In genomic region chr14:93537962-93538361, GRCh38 we compare ENCODE assay signal across 23 cellular contexts.
DNase-seq lines count a peak whose midpoint lies in the region; ATAC-seq and TF ChIP-seq lines count a peak whose summit lies in the region.
"Had no signal": no experiment of that assay in that cellular context is flagged by ENCODE, and none has a peak within 500 bp of the region (broad histone marks: within the 10 kb centered on the region; RNA-seq: fewer than 3 reads in every experiment).

No MANE protein-coding gene starts in this region.

- TF ChIP-seq POLR2A in tibial nerve (IDR thresholded peaks at IDR 0.05) = no peak

- in situ Hi-C loops in mammary epithelial cell (cut with MboI; ENCODE audit: low sequenced_read_pairs in 2 of 2) (loop anchor here in 1 of 2 donors (25.0 kb wide), 1 partner anchor 276 kb away; no protein-coding TSS in a partner anchor), brain microvascular endothelial cell (cut with HindIII; ENCODE audit: low pct_ligation_motif_present, low sequenced_read_pairs) (no loop called here)

- H3K4me1 Mint-ChIP-seq in WTC11 (peaks cover 4% of the 10 kb centered on the region; the same call in 1 of the 2 replicates), nephron progenitor cell (no peaks in the 10 kb centered on the region)
- H3K4me1 Mint-ChIP-seq: CD4-positive, alpha-beta memory T cell had no signal

- TF ChIP-seq CTCF in WTC11 (IDR thresholded peaks at IDR 0.05) = no peak
- no peak for TF ChIP-seq CTCF in nephron progenitor cell (IDR thresholded peaks at IDR 0.05)
- no peak for TF ChIP-seq CTCF in mammary epithelial cell (conservative IDR thresholded peaks at IDR 0.05 in 1 of 2, IDR thresholded peaks at IDR 0.05 in 1 of 2; ENCODE audit: extremely low read depth in 1 of 2, insufficient read depth in 1 of 2, low read depth in 1 of 2, low read length in 2 of 2)
- TF ChIP-seq CTCF in brain microvascular endothelial cell (IDR thresholded peaks at IDR 0.05; ENCODE audit: low read depth, low read length, missing control alignments) = no peak
- TF ChIP-seq CTCF in tibial nerve (IDR thresholded peaks at IDR 0.05) = no peak

- H3K4me2 ChIP-seq in mammary epithelial cell (ENCODE audit: insufficient read depth, low read depth, low read length) = no peak overlapping the region
- H3K4me2 ChIP-seq: A549 had no signal

- H3K4me3 ChIP-seq in mammary epithelial cell (replicated peaks in 1 of 3; ENCODE audit: insufficient read depth in 1 of 3, low read depth in 2 of 3, low read length in 3 of 3) = no peak overlapping the region
- no peak overlapping the region for H3K4me3 ChIP-seq in brain microvascular endothelial cell (ENCODE audit: low read depth, low read length)
- H3K4me3 ChIP-seq in tibial nerve = no peak overlapping the region
- H3K4me3 ChIP-seq: A549, SJSA1 had no signal

- no peaks in the 10 kb centered on the region for H3K9me3 ChIP-seq in mammary epithelial cell (replicated peaks; ENCODE audit: insufficient read depth, low read length)
- no peaks in the 10 kb centered on the region for H3K9me3 ChIP-seq in tibial nerve
- H3K9me3 ChIP-seq: A549, Caco-2, SJSA1 had no signal

- no peak overlapping the region for H2AFZ ChIP-seq in mammary epithelial cell (ENCODE audit: low read depth, low read length)

- dilution Hi-C loops in mammary epithelial cell (cut with HindIII; ENCODE audit: low sequenced_read_pairs) = no loop called here

- no TSS peak for BruUV-seq in mammary epithelial cell (replicated peaks; lab: Mats Ljungman, UMichigan)

- intact Hi-C loops in mammary epithelial cell (cut with micrococcal nuclease) = loop anchor here (1.0 to 2.0 kb wide), 2 partner anchors 304 to 331 kb away; partner anchors contain the start of genes GON7 and UBR7

- CTCF ChIA-PET in WTC11 (lab: Charles Lee) (interaction anchor here (0.7 kb wide), 1 partner anchor 331 kb away, joined by 3 read pairs; the partner anchor contains the start of gene UBR7), mammary epithelial cell (lab: Charles Lee; ENCODE audit: low non-redundant PET) (no interaction called here)

- H3K27me3 Mint-ChIP-seq in WTC11 (ENCODE audit: low read depth) (no peaks in the 10 kb centered on the region), nephron progenitor cell (ENCODE audit: low read depth, poor library complexity) (peaks cover 6% of the 10 kb centered on the region)

- POLR2A ChIA-PET in WTC11 (lab: Charles Lee) = no interaction called here

- no peak overlapping the region for H3K4me3 Mint-ChIP-seq in WTC11
- H3K4me3 Mint-ChIP-seq in nephron progenitor cell = no peak overlapping the region
- H3K4me3 Mint-ChIP-seq: CD4-positive, alpha-beta memory T cell had no signal

- H4K20me1 ChIP-seq in mammary epithelial cell (ENCODE audit: insufficient read depth, low read length) = no peaks in the 10 kb centered on the region

- H3K27ac ChIP-seq in mammary epithelial cell (ENCODE audit: insufficient read depth, low read depth, low read length) (no peak overlapping the region), brain microvascular endothelial cell (no peak overlapping the region), tibial nerve (no peak overlapping the region)
- H3K27ac ChIP-seq: A549, SJSA1 had no signal

- H3K4me1 ChIP-seq in mammary epithelial cell (ENCODE audit: insufficient read depth, low read length) (peaks cover 14% of the 10 kb centered on the region), tibial nerve (no peaks in the 10 kb centered on the region)
- H3K4me1 ChIP-seq: A549, Caco-2, SJSA1 had no signal

- WGBS in mammary epithelial cell (ENCODE audit: low coverage, missing lambda C conversion rate) = 75% methylated on average over 16 of the region's 16 CpGs
- 80 to 87% methylated on average over 16 of the region's 16 CpGs for WGBS in tibial nerve, 2 donors

- H3K27me3 ChIP-seq in mammary epithelial cell (ENCODE audit: insufficient read depth, low read length) (no peaks in the 10 kb centered on the region), brain microvascular endothelial cell (replicated peaks) (no peaks in the 10 kb centered on the region), tibial nerve (no peaks in the 10 kb centered on the region)

- no peak overlapping the region for H3K27ac Mint-ChIP-seq in WTC11
- no peak overlapping the region for H3K27ac Mint-ChIP-seq in nephron progenitor cell

- DNase-seq in NCI-H748 (lab: John Stamatoyannopoulos, UW; ENCODE audit: unreplicated experiment) (peak; percentile 25), NCI-H748 treated with DMSO at 0.1 percent for 48 hours (lab: John Stamatoyannopoulos, UW) (no peak), WTC11 (ENCODE audit: low spot score) (peak; percentile 39), nephron progenitor cell (peak; percentile 4), mammary epithelial cell (no peak), brain microvascular endothelial cell (no peak), tibial nerve (ENCODE audit: low spot score in 2 of 2) (no peak)
- DNase-seq: C1 segment of cervical spinal cord; CD4-positive, alpha-beta memory T cell; DMS79 treated with DMSO at 0.1 percent for 48 hours; NCI-H1092; NCI-H1436 treated with DMSO at 0.1 percent for 48 hours; NCI-H187 treated with DMSO at 0.1 percent for 48 hours; NCI-H2107; NCI-H510A; NCI-H82; NK-92 treated with Interleukin-12 subunit alpha and Interleukin-12 subunit beta, amount 100 ng/mL, for 24 hours; Right ventricle myocardium superior; RPMI8226 had no signal

- TF ChIP-seq EP300 in tibial nerve (IDR thresholded peaks at IDR 0.05) = no peak

- no peak overlapping the region for H3K9ac ChIP-seq in mammary epithelial cell (ENCODE audit: insufficient read depth, low read length)

- H3K36me3 ChIP-seq in mammary epithelial cell (ENCODE audit: insufficient read depth, low read length) (no peaks in the 10 kb centered on the region), brain microvascular endothelial cell (replicated peaks) (no peaks in the 10 kb centered on the region), tibial nerve (no peaks in the 10 kb centered on the region)
- H3K36me3 ChIP-seq: SJSA1 had no signal

- no peaks in the 10 kb centered on the region for H3K79me2 ChIP-seq in mammary epithelial cell (ENCODE audit: insufficient read depth, low read length)

- H3K36me3 Mint-ChIP-seq in WTC11 (peaks cover 4% of the 10 kb centered on the region; the same call in 1 of the 2 replicates), nephron progenitor cell (ENCODE audit: low read depth) (no peaks in the 10 kb centered on the region)
- H3K36me3 Mint-ChIP-seq: CD4-positive, alpha-beta memory T cell had no signal

- no peak for ATAC-seq in WTC11
- ATAC-seq: HepG2 had no signal

- H3K9me3 Mint-ChIP-seq in WTC11 (peaks cover 5% of the 10 kb centered on the region), nephron progenitor cell (peaks cover 4% of the 10 kb centered on the region)
- H3K9me3 Mint-ChIP-seq: CD4-positive, alpha-beta memory T cell had no signal

TF ChIP-seq in WTC11, 78 proteins besides CTCF, POLR2A, EP300 and RAD21 (continues in another document):
- TF ChIP-seq IRF1 (CRISPR knock-in tag; IDR thresholded peaks at IDR 0.05) (no peak), MYBL2 (CRISPR knock-in tag; IDR thresholded peaks at IDR 0.05) (no peak), CREM (CRISPR knock-in tag; IDR thresholded peaks at IDR 0.05) (no peak), NR1H2 (CRISPR knock-in tag; IDR thresholded peaks at IDR 0.05) (no peak), FOXK1 (CRISPR knock-in tag; IDR thresholded peaks at IDR 0.05) (no peak), ZBTB43 (CRISPR knock-in tag; IDR thresholded peaks at IDR 0.05) (no peak), ATF2 (CRISPR knock-in tag; IDR thresholded peaks at IDR 0.05; ENCODE audit: borderline replicate concordance, low read depth) (no peak), FOXP4 (CRISPR knock-in tag; IDR thresholded peaks at IDR 0.05) (no peak), JUN (CRISPR knock-in tag; IDR thresholded peaks at IDR 0.05) (no peak)

Comparison
In these comparisons a context has a peak if more than half of its experiments do, and no peak if none do; other contexts are left out.
1. DNase-seq: peak in NCI-H748 (single experiment), WTC11 (single experiment) and nephron progenitor cell (single experiment); none in NCI-H748 treated with DMSO at 0.1 percent for 48 hours (single experiment), mammary epithelial cell (single experiment), brain microvascular endothelial cell (single experiment) and tibial nerve (0 of 2).